12 cellular contexts compared by ENCODE assay signal in genomic region chr2:28080911-28081310, GRCh38.
DNase-seq lines count a peak whose midpoint lies in the region.
"Had no signal": no experiment of that assay in that cellular context is flagged by ENCODE, and none has a peak within 500 bp of the region (broad histone marks: within the 10 kb centered on the region; RNA-seq: fewer than 3 reads in every experiment).

No MANE protein-coding gene starts in this region.

- POLR2A ChIA-PET in CD4-positive, alpha-beta memory T cell (lab: Charles Lee; ENCODE audit: partially characterized antibody), result no interaction called here

- H3K27ac ChIP-seq in CD4-positive, alpha-beta memory T cell (ENCODE audit: low read depth, low read length), result no peak overlapping the region

- CTCF ChIA-PET in CD4-positive, alpha-beta memory T cell (lab: Charles Lee; ENCODE audit: partially characterized antibody), result no interaction called here

- H3K9me3 ChIP-seq in CD4-positive, alpha-beta memory T cell (ENCODE audit: control insufficient read depth in 1 of 2, low read length in 2 of 2), result no peaks in the 10 kb centered on the region

- H3K36me3 Mint-ChIP-seq in CD4-positive, alpha-beta memory T cell, result no peaks in the 10 kb centered on the region

- H3K27me3 Mint-ChIP-seq in CD4-positive, alpha-beta memory T cell, result no peaks in the 10 kb centered on the region
- H3K27me3 Mint-ChIP-seq: activated B cell treated with CpG ODN at 0.5 μM for 24 hours had no signal

- H3K4me3 ChIP-seq in skeletal muscle cell (ENCODE audit: low read depth, low read length), result no peak overlapping the region
- H3K4me3 ChIP-seq in CD4-positive, alpha-beta memory T cell (ENCODE audit: low read length in 2 of 2), result no peak overlapping the region
- H3K4me3 ChIP-seq: lung had no signal

- DNase-seq in GM04504 (ENCODE audit: low read depth) (peak; percentile 58), UCSD-AML1 (lab: John Stamatoyannopoulos, UW; ENCODE audit: unreplicated experiment) (peak; percentile 14), glomerular visceral epithelial cell (ENCODE audit: extremely low spot score) (peak; percentile 61), skeletal muscle cell (ENCODE audit: low read depth) (peak; percentile 62), pons (ENCODE audit: low spot score) (no peak), SW 1271 (lab: John Stamatoyannopoulos, UW) (no peak)
- no peak for DNase-seq in effector CD4-positive, alpha-beta T cell
- DNase-seq in CD4-positive, alpha-beta memory T cell, result no peak
- DNase-seq: activated B cell treated with CpG ODN at 0.5 μM for 24 hours; activated gamma-delta T cell; stimulated activated CD4-positive, alpha-beta T cell treated with anti-CD3 and anti-CD28 coated beads, Interleukin-1b, Interleukin-23, amount 100 ng/mL, for 48 hours had no signal

- H3K27me3 ChIP-seq in CD4-positive, alpha-beta memory T cell (ENCODE audit: insufficient read depth, low read length), result no peaks in the 10 kb centered on the region

- peaks cover 13 to 26% (median 22%) of the 10 kb centered on the region in 4 donors for H3K4me1 Mint-ChIP-seq in CD4-positive, alpha-beta memory T cell
- H3K4me1 Mint-ChIP-seq: activated B cell treated with CpG ODN at 0.5 μM for 24 hours had no signal

- no peak overlapping the region for H3K27ac Mint-ChIP-seq in CD4-positive, alpha-beta memory T cell
- H3K27ac Mint-ChIP-seq: activated B cell treated with CpG ODN at 0.5 μM for 24 hours had no signal

- H3K4me1 ChIP-seq in CD4-positive, alpha-beta memory T cell (ENCODE audit: insufficient read depth, low read length), result peaks cover 9% of the 10 kb centered on the region

- H3K4me3 Mint-ChIP-seq in CD4-positive, alpha-beta memory T cell, result no peak overlapping the region
- H3K4me3 Mint-ChIP-seq: activated B cell treated with CpG ODN at 0.5 μM for 24 hours had no signal

- no peaks in the 10 kb centered on the region for H3K9me3 Mint-ChIP-seq in CD4-positive, alpha-beta memory T cell
- H3K9me3 Mint-ChIP-seq: activated B cell treated with CpG ODN at 0.5 μM for 24 hours had no signal

- no peaks in the 10 kb centered on the region for H3K36me3 ChIP-seq in CD4-positive, alpha-beta memory T cell (ENCODE audit: insufficient read depth, low read length)

- intact Hi-C loops in CD4-positive, alpha-beta memory T cell (cut with micrococcal nuclease), result no loop called here

Comparison
In these comparisons a context has a peak if more than half of its experiments do, and no peak if none do; other contexts are left out.
1. DNase-seq: peak in GM04504 (single experiment), UCSD-AML1 (single experiment), glomerular visceral epithelial cell (single experiment) and skeletal muscle cell (single experiment); none in pons (single experiment), effector CD4-positive, alpha-beta T cell (single experiment), SW 1271 (0 of 2) and CD4-positive, alpha-beta memory T cell (0 of 5).